In the genomic region with DNA sequence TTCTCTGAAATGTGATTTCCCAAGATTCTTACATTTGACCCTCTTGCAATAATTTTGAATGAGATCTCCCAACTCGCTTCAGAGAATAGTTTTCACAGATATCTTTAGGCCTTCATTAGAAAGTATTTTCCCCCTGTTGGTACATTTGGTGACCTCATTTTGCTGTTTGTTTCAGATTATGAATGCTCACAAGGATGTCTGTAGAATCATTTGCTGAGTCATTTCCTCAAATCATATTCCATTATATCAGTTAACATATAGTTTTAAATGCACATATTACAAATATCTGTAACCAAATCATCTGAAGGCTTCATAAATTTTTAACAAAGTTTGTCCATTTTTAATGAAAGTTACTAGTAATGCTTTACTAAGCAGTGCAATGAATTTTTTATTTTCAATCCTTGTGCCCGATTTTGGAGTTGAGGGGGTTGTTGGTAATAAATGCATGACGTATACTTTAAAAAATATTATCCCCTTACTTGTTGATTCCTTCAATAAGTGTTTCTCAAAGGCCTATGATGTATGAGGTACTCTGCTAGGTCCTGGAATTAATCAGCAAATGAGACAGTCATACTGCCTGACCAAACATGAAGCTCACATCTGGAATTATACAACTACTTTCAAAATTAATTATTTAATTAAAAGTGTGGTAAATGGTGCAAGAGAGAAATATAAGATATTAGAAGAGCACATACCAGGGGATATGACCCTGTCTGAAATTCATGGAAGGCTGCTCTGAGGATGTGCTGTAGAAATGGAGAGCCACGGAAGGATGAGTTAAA, we compare ENCODE assay signal across 15 cellular contexts.
DNase-seq lines count a peak whose midpoint lies in the region; ATAC-seq and TF ChIP-seq lines count a peak whose summit lies in the region.
"Had no signal": no experiment of that assay in that cellular context is flagged by ENCODE, and none has a peak within 500 bp of the region (broad histone marks: within the 10 kb centered on the region; RNA-seq: fewer than 3 reads in every experiment).

No MANE protein-coding gene starts in this region.

- ATAC-seq in CD4-positive, CD25-positive, alpha-beta regulatory T cell (ENCODE audit: low read depth in 2 of 2), result no peak
- ATAC-seq in foreskin keratinocyte, result peak; percentile 37
- ATAC-seq: esophagus mucosa, left cardiac atrium had no signal

- no peaks in the 10 kb centered on the region for H3K36me3 ChIP-seq in CD4-positive, CD25-positive, alpha-beta regulatory T cell (ENCODE audit: control insufficient read depth, insufficient read depth, low read length)
- H3K36me3 ChIP-seq in testis (ENCODE audit: low read depth, missing control alignments), result no peaks in the 10 kb centered on the region
- H3K36me3 ChIP-seq: suprapubic skin had no signal

- TF ChIP-seq CTCF in foreskin keratinocyte (conservative IDR thresholded peaks at IDR 0.05) (no peak), testis (IDR thresholded peaks at IDR 0.05) (no peak)

- H3K27ac ChIP-seq in CD4-positive, CD25-positive, alpha-beta regulatory T cell (ENCODE audit: insufficient read depth, low read length, poor library complexity, severe bottlenecking), result peak overlapping the region; percentile 28
- H3K27ac ChIP-seq in foreskin keratinocyte, result peak overlapping the region; percentile 41
- H3K27ac ChIP-seq in testis, result no peak overlapping the region
- H3K27ac ChIP-seq: suprapubic skin had no signal

- H3K4me1 ChIP-seq in CD4-positive, CD25-positive, alpha-beta regulatory T cell (ENCODE audit: control insufficient read depth, insufficient read depth, low read length, poor library complexity, severe bottlenecking), result peaks cover 20% of the 10 kb centered on the region
- H3K4me1 ChIP-seq in foreskin keratinocyte (peaks cover 25% of the 10 kb centered on the region), testis (no peaks in the 10 kb centered on the region)
- H3K4me1 ChIP-seq: suprapubic skin had no signal

- peaks cover 8% of the 10 kb centered on the region for H3K27me3 Mint-ChIP-seq in CD4-positive, CD25-positive, alpha-beta regulatory T cell
- H3K27me3 Mint-ChIP-seq in activated T-helper 1 cell treated with anti-CD3 and anti-CD28 coated beads, Interleukin-12 subunit alpha, Interleukin-12 subunit beta, Interleukin-2, Interleukin-4 antibody, amounts not matched to agents 30 ng/mL and 10 ng/mL and 1 ng/mL, durations not matched to agents 14 hours and 24 hours and 36 hours (ENCODE audit: insufficient read depth), result no peaks in the 10 kb centered on the region

- H3K4me3 ChIP-seq in CD4-positive, CD25-positive, alpha-beta regulatory T cell (ENCODE audit: low read depth, low read length), result no peak overlapping the region
- H3K4me3 ChIP-seq in testis, result no peak overlapping the region
- H3K4me3 ChIP-seq: suprapubic skin had no signal

- 91 to 93% methylated on average over 4 of the region's 4 CpGs for WGBS in testis, 2 donors

- peaks cover 0 to 6% (median 0%) of the 10 kb centered on the region in 7 donors for H3K9me3 Mint-ChIP-seq in CD4-positive, CD25-positive, alpha-beta regulatory T cell
- peaks cover 14% of the 10 kb centered on the region for H3K9me3 Mint-ChIP-seq in activated T-helper 1 cell treated with anti-CD3 and anti-CD28 coated beads, Interleukin-12 subunit alpha, Interleukin-12 subunit beta, Interleukin-2, Interleukin-4 antibody, amounts not matched to agents 30 ng/mL and 10 ng/mL and 1 ng/mL, durations not matched to agents 14 hours and 24 hours and 36 hours

- H3K27me3 ChIP-seq in CD4-positive, CD25-positive, alpha-beta regulatory T cell (ENCODE audit: control insufficient read depth, insufficient read depth, low read length), result no peaks in the 10 kb centered on the region
- H3K27me3 ChIP-seq in foreskin keratinocyte (no peaks in the 10 kb centered on the region), testis (no peaks in the 10 kb centered on the region)
- H3K27me3 ChIP-seq: suprapubic skin had no signal

- H3K4me1 Mint-ChIP-seq in CD4-positive, CD25-positive, alpha-beta regulatory T cell, result peaks cover 25 to 33% (median 28%) of the 10 kb centered on the region in 4 donors
- H3K4me1 Mint-ChIP-seq in activated T-helper 1 cell treated with anti-CD3 and anti-CD28 coated beads, Interleukin-12 subunit alpha, Interleukin-12 subunit beta, Interleukin-2, Interleukin-4 antibody, amounts not matched to agents 30 ng/mL and 10 ng/mL and 1 ng/mL, durations not matched to agents 14 hours and 24 hours and 36 hours (ENCODE audit: low read depth), result peaks cover 59% of the 10 kb centered on the region

- no peaks in the 10 kb centered on the region for H3K36me3 Mint-ChIP-seq in CD4-positive, CD25-positive, alpha-beta regulatory T cell
- H3K36me3 Mint-ChIP-seq in activated T-helper 1 cell treated with anti-CD3 and anti-CD28 coated beads, Interleukin-12 subunit alpha, Interleukin-12 subunit beta, Interleukin-2, Interleukin-4 antibody, amounts not matched to agents 30 ng/mL and 10 ng/mL and 1 ng/mL, durations not matched to agents 14 hours and 24 hours and 36 hours (ENCODE audit: low read depth), result peaks cover 10% of the 10 kb centered on the region
- H3K36me3 Mint-ChIP-seq: IgD-negative memory B cell had no signal

- no peak for TF ChIP-seq POLR2A in testis (IDR thresholded peaks at IDR 0.05)

- no peaks in the 10 kb centered on the region for H3K9me3 ChIP-seq in CD4-positive, CD25-positive, alpha-beta regulatory T cell (ENCODE audit: control insufficient read depth in 2 of 2, low read length in 2 of 2)
- no peaks in the 10 kb centered on the region for H3K9me3 ChIP-seq in testis
- H3K9me3 ChIP-seq: suprapubic skin had no signal

- peak overlapping the region in 1 of 4 donors; percentile 39 for H3K4me3 Mint-ChIP-seq in CD4-positive, CD25-positive, alpha-beta regulatory T cell
- H3K4me3 Mint-ChIP-seq in activated T-helper 1 cell treated with anti-CD3 and anti-CD28 coated beads, Interleukin-12 subunit alpha, Interleukin-12 subunit beta, Interleukin-2, Interleukin-4 antibody, amounts not matched to agents 30 ng/mL and 10 ng/mL and 1 ng/mL, durations not matched to agents 14 hours and 24 hours and 36 hours, result peak overlapping the region; percentile 64
- H3K4me3 Mint-ChIP-seq: IgD-negative memory B cell had no signal

- intact Hi-C loops in activated T-helper 1 cell treated with anti-CD3 and anti-CD28 coated beads, Interleukin-12 subunit alpha, Interleukin-12 subunit beta, Interleukin-2, Interleukin-4 antibody, amounts not matched to agents 30 ng/mL and 10 ng/mL and 1 ng/mL, durations not matched to agents 14 hours and 24 hours and 36 hours (cut with micrococcal nuclease), result loop anchor here (1.0 to 5.0 kb wide), 3 partner anchors 8 to 363 kb away; no protein-coding TSS in a partner anchor
- intact Hi-C loops in testis (cut with DNase I; ENCODE audit: low total_unique reads), result no loop called here

- peak in 1 of 3 donors; percentile 54 for DNase-seq in CD4-positive, CD25-positive, alpha-beta regulatory T cell
- DNase-seq in HS-5 (ENCODE audit: low read depth) (peak; percentile 58), foreskin keratinocyte (peak; percentile 40 to 59), testis (no peak), NCI-H1930 (lab: John Stamatoyannopoulos, UW) (no peak), NCI-H2171 treated with DMSO at 0.1 percent for 48 hours (lab: John Stamatoyannopoulos, UW) (no peak)
- DNase-seq in activated T-helper 1 cell treated with anti-CD3 and anti-CD28 coated beads, Interleukin-12 subunit alpha, Interleukin-12 subunit beta, Interleukin-2, Interleukin-4 antibody, amounts not matched to agents 30 ng/mL and 10 ng/mL and 1 ng/mL, durations not matched to agents 14 hours and 24 hours and 36 hours (ENCODE audit: low spot score), result no peak
- no peak for DNase-seq in activated effector memory CD4-positive, alpha-beta T cell treated with Interleukin-2 at 50 U/mL for 16 hours
- DNase-seq: activated CD4-positive, alpha-beta T cell treated with anti-CD3 and anti-CD28 coated beads, Interleukin-2, amount 50 U/mL, for 1 hour; left cardiac atrium; NCI-H345; Right ventricle myocardium superior had no signal

- H3K27ac Mint-ChIP-seq in CD4-positive, CD25-positive, alpha-beta regulatory T cell, result no peak overlapping the region
- H3K27ac Mint-ChIP-seq in activated T-helper 1 cell treated with anti-CD3 and anti-CD28 coated beads, Interleukin-12 subunit alpha, Interleukin-12 subunit beta, Interleukin-2, Interleukin-4 antibody, amounts not matched to agents 30 ng/mL and 10 ng/mL and 1 ng/mL, durations not matched to agents 14 hours and 24 hours and 36 hours, result peak overlapping the region; percentile 93

Comparison
In these comparisons a context has a peak if more than half of its experiments do, and no peak if none do; other contexts are left out.
1. DNase-seq: peak in HS-5 (single experiment) and foreskin keratinocyte (2 of 2); none in activated T-helper 1 cell treated with anti-CD3 and anti-CD28 coated beads, Interleukin-12 subunit alpha, Interleukin-12 subunit beta, Interleukin-2, Interleukin-4 antibody, amounts not matched to agents 30 ng/mL and 10 ng/mL and 1 ng/mL, durations not matched to agents 14 hours and 24 hours and 36 hours (single experiment), activated effector memory CD4-positive, alpha-beta T cell treated with Interleukin-2 at 50 U/mL for 16 hours (single experiment), testis (single experiment), NCI-H1930 (0 of 2) and NCI-H2171 treated with DMSO at 0.1 percent for 48 hours (single experiment).
2. H3K27ac ChIP-seq: peak in CD4-positive, CD25-positive, alpha-beta regulatory T cell (single experiment) and foreskin keratinocyte (single experiment); none in testis (0 of 2).